In genomic region chr17:44176671-44177501, GRCh38 we compare ENCODE assay signal across 1 cellular context.
TF ChIP-seq lines count a peak whose summit lies in the region.

No MANE protein-coding gene starts in this region.

TF ChIP-seq in A549, 52 proteins besides CTCF, POLR2A, EP300 and RAD21 (continued from another document):
- no peak for TF ChIP-seq FOXS1 (CRISPR knock-in tag; IDR thresholded peaks at IDR 0.05)
- no peak for TF ChIP-seq EHMT2 (IDR thresholded peaks at IDR 0.05; ENCODE audit: low read depth)
